ENCODE assay signal across 10 cellular contexts in the genomic region with DNA sequence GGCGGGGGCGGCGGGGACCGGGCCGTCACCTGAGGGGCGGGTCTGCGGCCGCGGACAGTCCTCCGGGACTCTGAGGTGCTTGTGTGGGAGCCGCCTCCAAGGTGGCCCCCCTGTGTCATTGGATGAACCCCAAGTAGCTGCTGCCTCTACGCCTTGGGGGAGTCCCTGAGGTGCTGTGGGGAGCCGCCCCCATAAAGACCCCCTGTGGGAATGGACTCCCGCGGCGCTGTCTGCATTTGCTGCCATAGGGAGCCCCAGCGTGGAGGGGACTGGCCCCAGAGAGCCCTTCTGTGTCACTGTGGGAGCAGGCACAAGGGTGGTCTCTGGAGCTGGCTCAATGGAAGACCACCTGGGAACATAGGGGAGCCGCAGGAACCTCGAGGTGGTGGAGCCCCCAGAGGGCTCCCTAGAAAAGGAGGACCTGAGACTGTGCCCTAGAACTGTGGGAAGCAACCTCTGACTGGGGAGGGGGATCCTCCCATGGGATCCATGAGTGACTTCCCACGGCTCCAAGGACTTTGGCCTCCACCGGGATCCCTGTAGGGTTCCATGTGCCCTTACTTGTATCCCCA. TPM values are rescaled to one million over a fixed set of nuclear protein-coding genes. Genes with fewer than 3 reads are reported as not detected.
A peak's percentile ranks its signal among the peaks of the same experiment; 100 is the strongest.
DNase-seq lines count a peak whose midpoint lies in the region; ATAC-seq lines count a peak whose summit lies in the region.
"Had no signal": no experiment of that assay in that cellular context is flagged by ENCODE, and none has a peak within 500 bp of the region (broad histone marks: within the 10 kb centered on the region; RNA-seq: fewer than 3 reads in every experiment).

No MANE protein-coding gene starts in this region.

- no peaks in the 10 kb centered on the region for H3K36me3 ChIP-seq in subcutaneous abdominal adipose tissue (ENCODE audit: control insufficient read depth in 5 of 5, insufficient read depth in 5 of 5, low read length in 5 of 5)
- H3K36me3 ChIP-seq: pancreas had no signal

- no peaks in the 10 kb centered on the region for H3K9me3 ChIP-seq in subcutaneous abdominal adipose tissue (ENCODE audit: control insufficient read depth in 5 of 5, low read length in 5 of 5)
- H3K9me3 ChIP-seq: pancreas had no signal

- peak overlapping the region; percentile 20 for H3K4me3 Mint-ChIP-seq in activated CD4-positive, alpha-beta T cell treated with anti-CD3 and anti-CD28 coated beads for 36 hours
- H3K4me3 Mint-ChIP-seq in activated naive CD8-positive, alpha-beta T cell treated with anti-CD3 and anti-CD28 coated beads, Interleukin-2, amount 50 U/mL, for 24 hours, result peak overlapping the region; percentile 21

- POLR2A ChIA-PET in activated CD4-positive, alpha-beta T cell treated with anti-CD3 and anti-CD28 coated beads for 36 hours (lab: Charles Lee), result no interaction called here

- H3K4me1 Mint-ChIP-seq in activated CD4-positive, alpha-beta T cell treated with anti-CD3 and anti-CD28 coated beads for 36 hours, result peaks cover 28% of the 10 kb centered on the region
- H3K4me1 Mint-ChIP-seq in activated naive CD8-positive, alpha-beta T cell treated with anti-CD3 and anti-CD28 coated beads, Interleukin-2, amount 50 U/mL, for 24 hours, result peaks cover 31% of the 10 kb centered on the region

- CTCF ChIA-PET in activated CD4-positive, alpha-beta T cell treated with anti-CD3 and anti-CD28 coated beads for 36 hours (lab: Charles Lee), result no interaction called here

- no peak overlapping the region for H3K27ac Mint-ChIP-seq in activated CD4-positive, alpha-beta T cell treated with anti-CD3 and anti-CD28 coated beads for 36 hours
- no peak overlapping the region for H3K27ac Mint-ChIP-seq in activated naive CD8-positive, alpha-beta T cell treated with anti-CD3 and anti-CD28 coated beads, Interleukin-2, amount 50 U/mL, for 24 hours
- H3K27ac Mint-ChIP-seq: effector memory CD8-positive, alpha-beta T cell had no signal

- no peaks in the 10 kb centered on the region for H3K36me3 Mint-ChIP-seq in activated CD4-positive, alpha-beta T cell treated with anti-CD3 and anti-CD28 coated beads for 36 hours (ENCODE audit: low read depth)
- no peaks in the 10 kb centered on the region for H3K36me3 Mint-ChIP-seq in activated naive CD8-positive, alpha-beta T cell treated with anti-CD3 and anti-CD28 coated beads, Interleukin-2, amount 50 U/mL, for 24 hours (ENCODE audit: low read depth)

- H3K27me3 Mint-ChIP-seq in activated CD4-positive, alpha-beta T cell treated with anti-CD3 and anti-CD28 coated beads for 36 hours, result peaks cover 46% of the 10 kb centered on the region
- peaks cover 70% of the 10 kb centered on the region for H3K27me3 Mint-ChIP-seq in activated naive CD8-positive, alpha-beta T cell treated with anti-CD3 and anti-CD28 coated beads, Interleukin-2, amount 50 U/mL, for 24 hours

- H3K4me3 ChIP-seq in subcutaneous abdominal adipose tissue (ENCODE audit: low read depth in 1 of 5, low read length in 5 of 5), result peak overlapping the region in 3 of 5 donors; percentile 29 to 51 (median 33)

- no peaks in the 10 kb centered on the region for H3K9me3 Mint-ChIP-seq in activated CD4-positive, alpha-beta T cell treated with anti-CD3 and anti-CD28 coated beads for 36 hours (ENCODE audit: low read depth)
- no peaks in the 10 kb centered on the region for H3K9me3 Mint-ChIP-seq in activated naive CD8-positive, alpha-beta T cell treated with anti-CD3 and anti-CD28 coated beads, Interleukin-2, amount 50 U/mL, for 24 hours
- H3K9me3 Mint-ChIP-seq: effector memory CD8-positive, alpha-beta T cell had no signal

- DNase-seq in activated CD4-positive, alpha-beta T cell treated with anti-CD3 and anti-CD28 coated beads for 36 hours, result no peak
- no peak for DNase-seq in activated CD4-positive, alpha-beta T cell treated with anti-CD3 and anti-CD28 coated beads for 48 hours
- no peak for DNase-seq in activated naive CD8-positive, alpha-beta T cell treated with anti-CD3 and anti-CD28 coated beads, Interleukin-2, amount 50 U/mL, for 24 hours
- DNase-seq in left lobe of liver (ENCODE audit: low spot score) (no peak), anterior cingulate cortex (lab: John Stamatoyannopoulos, UW) (no peak), midbrain (lab: John Stamatoyannopoulos, UW) (no peak)
- no peak for DNase-seq in activated effector memory CD4-positive, alpha-beta T cell treated with Interleukin-2 at 50 U/mL for 16 hours

- H3K27ac ChIP-seq in subcutaneous abdominal adipose tissue (ENCODE audit: low read depth, low read length), result no peak overlapping the region
- H3K27ac ChIP-seq: pancreas had no signal

- peaks cover 10 to 40% (median 28%) of the 10 kb centered on the region in 5 donors for H3K27me3 ChIP-seq in subcutaneous abdominal adipose tissue (ENCODE audit: control insufficient read depth in 5 of 5, insufficient read depth in 4 of 5, low read length in 5 of 5)

- intact Hi-C loops in activated CD4-positive, alpha-beta T cell treated with anti-CD3 and anti-CD28 coated beads for 36 hours (cut with DNase I, micrococcal nuclease), result no loop called here

- peaks cover 0 to 9% (median 7%) of the 10 kb centered on the region in 5 donors for H3K4me1 ChIP-seq in subcutaneous abdominal adipose tissue (ENCODE audit: control insufficient read depth in 5 of 5, insufficient read depth in 5 of 5, low read length in 5 of 5)
- H3K4me1 ChIP-seq: pancreas had no signal

- ATAC-seq in activated CD4-positive, alpha-beta T cell treated with anti-CD3 and anti-CD28 coated beads for 36 hours, result no peak
- ATAC-seq in activated naive CD8-positive, alpha-beta T cell treated with anti-CD3 and anti-CD28 coated beads, Interleukin-2, amount 50 U/mL, for 24 hours, result no peak
- ATAC-seq in left lobe of liver, result peak; percentile 25

- no peak overlapping the region for H3K9ac ChIP-seq in subcutaneous abdominal adipose tissue (ENCODE audit: low read length in 5 of 5)

RNA-seq across cellular contexts. Expression of a gene that starts 0.4 kb away (rescaled TPM):
- total RNA-seq in activated CD4-positive, alpha-beta T cell treated with anti-CD3 and anti-CD28 coated beads for 36 hours, result under 1 TPM; 0.09 to 0.18 TPM
- not detected for total RNA-seq in left lobe of liver

RNA-seq across cellular contexts. Expression of a gene that starts 31.0 kb away (rescaled TPM):
- 10 to 100 TPM; 10.3 to 11.3 TPM for total RNA-seq in activated CD4-positive, alpha-beta T cell treated with anti-CD3 and anti-CD28 coated beads for 36 hours
- total RNA-seq in left lobe of liver, result 1.9 TPM
